In genomic region chr7:100153713-100154519, GRCh38 we compare ENCODE assay signal across 1 cellular context.
TF ChIP-seq lines count a peak whose summit lies in the region.

No MANE protein-coding gene starts in this region.

TF ChIP-seq in HepG2, 621 proteins besides CTCF, POLR2A, EP300 and RAD21:
- TF ChIP-seq PRDM15 (CRISPR knock-in tag; IDR thresholded peaks at IDR 0.05): peak; percentile 33; the same call in 1 of the 2 replicates
- peak; percentile 20 for TF ChIP-seq RBFOX2 (IDR thresholded peaks at IDR 0.05; ENCODE audit: low read depth, low read length)
- TF ChIP-seq, protein P1, sequence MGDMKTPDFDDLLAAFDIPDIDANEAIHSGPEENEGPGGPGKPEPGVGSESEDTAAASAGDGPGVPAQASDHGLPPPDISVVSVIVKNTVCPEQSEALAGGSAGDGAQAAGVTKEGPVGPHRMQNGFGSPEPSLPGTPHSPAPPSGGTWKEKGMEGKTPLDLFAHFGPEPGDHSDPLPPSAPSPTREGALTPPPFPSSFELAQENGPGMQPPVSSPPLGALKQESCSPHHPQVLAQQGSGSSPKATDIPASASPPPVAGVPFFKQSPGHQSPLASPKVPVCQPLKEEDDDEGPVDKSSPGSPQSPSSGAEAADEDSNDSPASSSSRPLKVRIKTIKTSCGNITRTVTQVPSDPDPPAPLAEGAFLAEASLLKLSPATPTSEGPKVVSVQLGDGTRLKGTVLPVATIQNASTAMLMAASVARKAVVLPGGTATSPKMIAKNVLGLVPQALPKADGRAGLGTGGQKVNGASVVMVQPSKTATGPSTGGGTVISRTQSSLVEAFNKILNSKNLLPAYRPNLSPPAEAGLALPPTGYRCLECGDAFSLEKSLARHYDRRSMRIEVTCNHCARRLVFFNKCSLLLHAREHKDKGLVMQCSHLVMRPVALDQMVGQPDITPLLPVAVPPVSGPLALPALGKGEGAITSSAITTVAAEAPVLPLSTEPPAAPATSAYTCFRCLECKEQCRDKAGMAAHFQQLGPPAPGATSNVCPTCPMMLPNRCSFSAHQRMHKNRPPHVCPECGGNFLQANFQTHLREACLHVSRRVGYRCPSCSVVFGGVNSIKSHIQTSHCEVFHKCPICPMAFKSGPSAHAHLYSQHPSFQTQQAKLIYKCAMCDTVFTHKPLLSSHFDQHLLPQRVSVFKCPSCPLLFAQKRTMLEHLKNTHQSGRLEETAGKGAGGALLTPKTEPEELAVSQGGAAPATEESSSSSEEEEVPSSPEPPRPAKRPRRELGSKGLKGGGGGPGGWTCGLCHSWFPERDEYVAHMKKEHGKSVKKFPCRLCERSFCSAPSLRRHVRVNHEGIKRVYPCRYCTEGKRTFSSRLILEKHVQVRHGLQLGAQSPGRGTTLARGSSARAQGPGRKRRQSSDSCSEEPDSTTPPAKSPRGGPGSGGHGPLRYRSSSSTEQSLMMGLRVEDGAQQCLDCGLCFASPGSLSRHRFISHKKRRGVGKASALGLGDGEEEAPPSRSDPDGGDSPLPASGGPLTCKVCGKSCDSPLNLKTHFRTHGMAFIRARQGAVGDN (CRISPR knock-in tag; IDR thresholded peaks at IDR 0.05): peak; percentile 19; the same call in 1 of the 2 replicates
- TF ChIP-seq AGO2 (optimal IDR thresholded peaks at IDR 0.05; ENCODE audit: low read depth, low read length): peak; percentile 61
- TF ChIP-seq ZNF572 (CRISPR knock-in tag; IDR thresholded peaks at IDR 0.05): no peak
- peak; percentile 10; the same call in 1 of the 2 replicates for TF ChIP-seq SAP130 (CRISPR knock-in tag; IDR thresholded peaks at IDR 0.05; ENCODE audit: low read depth)
- TF ChIP-seq ZNF883 (CRISPR knock-in tag; IDR thresholded peaks at IDR 0.05; ENCODE audit: not compliant biosample characterization): no peak
